Comparison of ENCODE assay signal across 23 cellular contexts in genomic region chr18:75089748-75090327, GRCh38.
DNase-seq lines count a peak whose midpoint lies in the region; ATAC-seq, FAIRE-seq and TF ChIP-seq lines count a peak whose summit lies in the region.
"Had no signal": no experiment of that assay in that cellular context is flagged by ENCODE, and none has a peak within 500 bp of the region (broad histone marks: within the 10 kb centered on the region; RNA-seq: fewer than 3 reads in every experiment).

No MANE protein-coding gene starts in this region.

- H3K27ac Mint-ChIP-seq in GM23338 (no peak overlapping the region), endodermal cell (no peak overlapping the region), osteocyte (ENCODE audit: unreplicated experiment) (no peak overlapping the region)
- no peak overlapping the region for H3K27ac Mint-ChIP-seq in activated CD8-positive, alpha-beta T cell treated with anti-CD3 and anti-CD28 coated beads, Interleukin-2, amount 10 ng/mL, durations not matched to agents 7 days and 5 days
- H3K27ac Mint-ChIP-seq: activated T-cell treated with anti-CD3 and anti-CD28 coated beads, Interleukin-2, amount 50 U/mL, for 24 hours; CD8-positive, alpha-beta memory T cell had no signal

- H3K4me1 ChIP-seq in GM23338 (ENCODE audit: insufficient read depth) (no peaks in the 10 kb centered on the region), IMR-90 (ENCODE audit: control insufficient read depth, insufficient read depth, low read length) (no peaks in the 10 kb centered on the region), endodermal cell (ENCODE audit: control insufficient read depth, insufficient read depth, low read length) (no peaks in the 10 kb centered on the region)
- H3K4me1 ChIP-seq: stomach, thyroid gland had no signal

- peaks cover 12% of the 10 kb centered on the region for H3K9me3 Mint-ChIP-seq in GM23338
- no peaks in the 10 kb centered on the region for H3K9me3 Mint-ChIP-seq in endodermal cell
- H3K9me3 Mint-ChIP-seq in osteocyte (ENCODE audit: unreplicated experiment), result no peaks in the 10 kb centered on the region
- H3K9me3 Mint-ChIP-seq in activated T-cell treated with anti-CD3 and anti-CD28 coated beads, Interleukin-2, amount 50 U/mL, for 4 hours, result no peaks in the 10 kb centered on the region
- H3K9me3 Mint-ChIP-seq in activated CD8-positive, alpha-beta T cell treated with anti-CD3 and anti-CD28 coated beads, Interleukin-2, amount 10 ng/mL, durations not matched to agents 7 days and 5 days (ENCODE audit: insufficient read depth), result no peaks in the 10 kb centered on the region
- H3K9me3 Mint-ChIP-seq: activated T-cell treated with anti-CD3 and anti-CD28 coated beads, Interleukin-2, amount 50 U/mL, for 24 hours; CD8-positive, alpha-beta memory T cell had no signal

- H3K27me3 Mint-ChIP-seq in GM23338 (ENCODE audit: insufficient read depth, low read depth, poor library complexity) (peaks cover 6% of the 10 kb centered on the region), endodermal cell (ENCODE audit: insufficient read depth) (no peaks in the 10 kb centered on the region), osteocyte (ENCODE audit: unreplicated experiment) (peaks cover 27% of the 10 kb centered on the region)
- H3K27me3 Mint-ChIP-seq in activated T-cell treated with anti-CD3 and anti-CD28 coated beads, Interleukin-2, amount 50 U/mL, for 4 hours (ENCODE audit: low read depth), result no peaks in the 10 kb centered on the region
- H3K27me3 Mint-ChIP-seq in activated CD8-positive, alpha-beta T cell treated with anti-CD3 and anti-CD28 coated beads, Interleukin-2, amount 10 ng/mL, durations not matched to agents 7 days and 5 days (ENCODE audit: low read depth), result no peaks in the 10 kb centered on the region
- H3K27me3 Mint-ChIP-seq: activated T-cell treated with anti-CD3 and anti-CD28 coated beads, Interleukin-2, amount 50 U/mL, for 24 hours; CD8-positive, alpha-beta memory T cell had no signal

- no peak overlapping the region for H4K8ac ChIP-seq in IMR-90 (ENCODE audit: low read depth in 2 of 2, low read length in 2 of 2)

- TF ChIP-seq RAD21 in IMR-90 (IDR thresholded peaks at IDR 0.05; ENCODE audit: low read length), result no peak

- ATAC-seq in GM23338, result peak; percentile 68
- no peak for ATAC-seq in IMR-90 (ENCODE audit: low read depth)
- ATAC-seq in activated T-cell treated with anti-CD3 and anti-CD28 coated beads, Interleukin-2, amount 50 U/mL, for 4 hours, result no peak
- ATAC-seq in activated CD8-positive, alpha-beta T cell treated with anti-CD3 and anti-CD28 coated beads, Interleukin-2, amount 10 ng/mL, durations not matched to agents 7 days and 5 days, result no peak
- ATAC-seq: esophagus mucosa had no signal

- DNase-seq in GM23338 (ENCODE audit: low spot score) (peak; percentile 25), IMR-90 (no peak), endodermal cell (peak; percentile 53), osteocyte (ENCODE audit: extremely low spot score, unreplicated experiment) (peak; percentile 81), D721Med (ENCODE audit: insufficient read length, low spot score) (no peak)
- DNase-seq in activated T-cell treated with anti-CD3 and anti-CD28 coated beads, Interleukin-2, amount 50 U/mL, for 4 hours, result no peak
- no peak for DNase-seq in activated CD8-positive, alpha-beta T cell treated with anti-CD3 and anti-CD28 coated beads, Interleukin-2, amount 10 ng/mL, durations not matched to agents 7 days and 5 days
- DNase-seq: activated naive CD4-positive, alpha-beta T cell treated with Interleukin-2 at 50 U/mL for 16 hours; activated T-cell treated with anti-CD3 and anti-CD28 coated beads, Interleukin-2, amount 50 U/mL, for 24 hours; caudate nucleus; CD8-positive, alpha-beta memory T cell; cortex of kidney; DMS79 treated with DMSO at 0.1 percent for 48 hours; GF-D8; NCI-H1092; NCI-H187; NCI-H446 treated with DMSO at 0.1 percent for 48 hours; NCI-H82; right cardiac atrium; stimulated activated CD4-positive, alpha-beta T cell treated with anti-CD3 and anti-CD28 coated beads, Interleukin-1b, Interleukin-23, amount 100 ng/mL, for 48 hours; stomach; thyroid gland had no signal

- H2AK9ac ChIP-seq in IMR-90 (replicated peaks; ENCODE audit: low read depth, low read length, poor library complexity), result no peak overlapping the region

- H3K56ac ChIP-seq in IMR-90 (ENCODE audit: extremely low read depth, insufficient read depth, low read length), result no peak overlapping the region

- H3K9ac ChIP-seq in IMR-90 (ENCODE audit: low read depth, low read length) (no peak overlapping the region), endodermal cell (ENCODE audit: extremely low read depth, low read length, poor library complexity, severe bottlenecking) (no peak overlapping the region)

- no peaks in the 10 kb centered on the region for H3K79me2 ChIP-seq in GM23338 (replicated peaks; ENCODE audit: insufficient read depth)

- no peak overlapping the region for H3K14ac ChIP-seq in IMR-90 (replicated peaks; ENCODE audit: low read depth, low read length)

- intact Hi-C loops in IMR-90 (cut with micrococcal nuclease), result no loop called here

- H3K4me3 Mint-ChIP-seq in GM23338, result no peak overlapping the region
- no peak overlapping the region for H3K4me3 Mint-ChIP-seq in endodermal cell
- H3K4me3 Mint-ChIP-seq in osteocyte (ENCODE audit: unreplicated experiment), result no peak overlapping the region
- H3K4me3 Mint-ChIP-seq in activated T-cell treated with anti-CD3 and anti-CD28 coated beads, Interleukin-2, amount 50 U/mL, for 4 hours, result no peak overlapping the region
- no peak overlapping the region for H3K4me3 Mint-ChIP-seq in activated CD8-positive, alpha-beta T cell treated with anti-CD3 and anti-CD28 coated beads, Interleukin-2, amount 10 ng/mL, durations not matched to agents 7 days and 5 days
- H3K4me3 Mint-ChIP-seq: activated T-cell treated with anti-CD3 and anti-CD28 coated beads, Interleukin-2, amount 50 U/mL, for 24 hours had no signal

- no peak for TF ChIP-seq CTCF in GM23338 (conservative IDR thresholded peaks at IDR 0.05; ENCODE audit: low read depth in 2 of 2)
- no peak for TF ChIP-seq CTCF in IMR-90 (conservative IDR thresholded peaks at IDR 0.05; ENCODE audit: low read depth, low read length)
- no peak for TF ChIP-seq CTCF in endodermal cell (conservative IDR thresholded peaks at IDR 0.05)
- no peak for TF ChIP-seq CTCF in osteocyte (IDR thresholded peaks at IDR 0.05)
- no peak for TF ChIP-seq CTCF in D721Med (IDR thresholded peaks at IDR 0.05; ENCODE audit: insufficient read depth, missing control alignments)

- peaks cover 2% of the 10 kb centered on the region; the same call in 1 of the 2 replicates for H3K9me3 ChIP-seq in IMR-90 (ENCODE audit: control insufficient read depth, insufficient read depth, low read length)
- peaks cover 7% of the 10 kb centered on the region for H3K9me3 ChIP-seq in endodermal cell (ENCODE audit: control insufficient read depth, low read length)
- H3K9me3 ChIP-seq: stomach, thyroid gland had no signal

- no peaks in the 10 kb centered on the region for H3K79me1 ChIP-seq in IMR-90 (ENCODE audit: low read depth in 1 of 2, low read length in 2 of 2)

- in situ Hi-C loops in IMR-90 (cut with MboI; ENCODE audit: low sequenced_read_pairs), result no loop called here

- H4K91ac ChIP-seq in IMR-90 (ENCODE audit: insufficient read depth, low read depth, low read length), result no peak overlapping the region

- H3K27ac ChIP-seq in GM23338 (ENCODE audit: low read depth) (no peak overlapping the region), IMR-90 (ENCODE audit: insufficient read depth, low read length) (no peak overlapping the region), endodermal cell (ENCODE audit: low read depth, low read length) (no peak overlapping the region)
- H3K27ac ChIP-seq: stomach, thyroid gland had no signal

- no peaks in the 10 kb centered on the region for H3K9me1 ChIP-seq in IMR-90 (ENCODE audit: insufficient read depth, low read length)

- H3K9me2 ChIP-seq in GM23338 (ENCODE audit: insufficient read depth), result peaks cover 6% of the 10 kb centered on the region; the same call in 1 of the 2 replicates

- CTCF ChIA-PET in IMR-90 (lab: Yijun Ruan, JAX), result no interaction called here
- CTCF ChIA-PET in activated CD8-positive, alpha-beta T cell treated with anti-CD3 and anti-CD28 coated beads, Interleukin-2, amount 10 ng/mL, durations not matched to agents 7 days and 5 days (lab: Charles Lee), result no interaction called here

- H2BK5ac ChIP-seq in IMR-90 (ENCODE audit: low read depth, low read length, poor library complexity, severe bottlenecking), result no peak overlapping the region

- H2AFZ ChIP-seq in GM23338 (peak overlapping the region; percentile 98), IMR-90 (replicated peaks; ENCODE audit: low read length, poor library complexity) (peak overlapping the region; percentile 38)

- no peak overlapping the region for H3K23ac ChIP-seq in IMR-90 (ENCODE audit: low read depth, low read length)

- H3F3A ChIP-seq in GM23338 (replicated peaks; ENCODE audit: low read depth), result peaks cover 9% of the 10 kb centered on the region

- no peak overlapping the region for H2AK5ac ChIP-seq in IMR-90 (ENCODE audit: low read depth, low read length)

- no peak for TF ChIP-seq POLR2A in IMR-90 (IDR thresholded peaks at IDR 0.05; ENCODE audit: low read depth, low read length)

- H3K4me2 ChIP-seq in GM23338, result no peak overlapping the region
- H3K4me2 ChIP-seq in IMR-90 (ENCODE audit: low read depth, low read length), result no peak overlapping the region

- H3K36me3 Mint-ChIP-seq in GM23338 (ENCODE audit: low read depth) (peaks cover 4% of the 10 kb centered on the region; the same call in 2 of the 3 replicates), endodermal cell (ENCODE audit: low read depth) (no peaks in the 10 kb centered on the region), osteocyte (ENCODE audit: unreplicated experiment) (no peaks in the 10 kb centered on the region)
- H3K36me3 Mint-ChIP-seq in activated T-cell treated with anti-CD3 and anti-CD28 coated beads, Interleukin-2, amount 50 U/mL, for 4 hours (ENCODE audit: insufficient read depth), result no peaks in the 10 kb centered on the region
- no peaks in the 10 kb centered on the region for H3K36me3 Mint-ChIP-seq in activated CD8-positive, alpha-beta T cell treated with anti-CD3 and anti-CD28 coated beads, Interleukin-2, amount 10 ng/mL, durations not matched to agents 7 days and 5 days (ENCODE audit: low read depth)
- H3K36me3 Mint-ChIP-seq: CD8-positive, alpha-beta memory T cell had no signal

- no peak overlapping the region for H3K4ac ChIP-seq in IMR-90 (ENCODE audit: low read depth, low read length)

- 83% methylated on average over 3 of the region's 31 CpGs; no CpG with 5 or more reads in 1 of the 2 experiments for WGBS in IMR-90 (ENCODE audit: extremely low coverage in 2 of 2, insufficient read length in 1 of 2), 2 experiments
- 91% methylated on average over 20 to 30 of the region's 31 CpGs for WGBS in endodermal cell (ENCODE audit: insufficient coverage in 1 of 2, insufficient read length in 1 of 2), 2 experiments

- H3K36me3 ChIP-seq in GM23338 (ENCODE audit: insufficient read depth) (no peaks in the 10 kb centered on the region), IMR-90 (ENCODE audit: control insufficient read depth, insufficient read depth, low read length) (no peaks in the 10 kb centered on the region), endodermal cell (ENCODE audit: control insufficient read depth, insufficient read depth, low read length) (no peaks in the 10 kb centered on the region)
- H3K36me3 ChIP-seq: stomach, thyroid gland had no signal

- H3K27me3 ChIP-seq in GM23338 (ENCODE audit: insufficient read depth) (no peaks in the 10 kb centered on the region), IMR-90 (ENCODE audit: control insufficient read depth, insufficient read depth, low read length) (no peaks in the 10 kb centered on the region; the same call in 1 of the 2 replicates), endodermal cell (ENCODE audit: control insufficient read depth, insufficient read depth, low read length, poor library complexity, severe bottlenecking) (no peaks in the 10 kb centered on the region)
- H3K27me3 ChIP-seq: stomach, thyroid gland had no signal

- BruUV-seq in IMR-90 (replicated peaks; lab: Mats Ljungman, UMichigan), result no TSS peak

- dilution Hi-C loops in IMR-90 (cut with HindIII; ENCODE audit: low sequenced_read_pairs, unreplicated experiment), result no loop called here

- no peak overlapping the region for H2BK15ac ChIP-seq in IMR-90 (ENCODE audit: low read depth, low read length)

- H2BK20ac ChIP-seq in IMR-90 (ENCODE audit: low read depth, low read length), result no peak overlapping the region

- no peak overlapping the region for H4K5ac ChIP-seq in IMR-90 (ENCODE audit: low read depth, low read length)

- POLR2A ChIA-PET in IMR-90 (lab: Charles Lee; ENCODE audit: unreplicated experiment), result no interaction called here
- POLR2A ChIA-PET in activated CD8-positive, alpha-beta T cell treated with anti-CD3 and anti-CD28 coated beads, Interleukin-2, amount 10 ng/mL, durations not matched to agents 7 days and 5 days (lab: Charles Lee), result no interaction called here

- no peak for FAIRE-seq in D721Med (lab: Jason Lieb, UNC)

- H2BK120ac ChIP-seq in IMR-90 (ENCODE audit: low read depth, low read length), result no peak overlapping the region

- H3K4me3 ChIP-seq in GM23338, result no peak overlapping the region
- H3K4me3 ChIP-seq in IMR-90 (ENCODE audit: insufficient read depth, low read depth, low read length), result no peak overlapping the region
- no peak overlapping the region for H3K4me3 ChIP-seq in endodermal cell (ENCODE audit: low read length)
- H3K4me3 ChIP-seq: stomach, thyroid gland had no signal

- no peaks in the 10 kb centered on the region for H4K20me1 ChIP-seq in GM23338 (replicated peaks; ENCODE audit: insufficient read depth)
- no peaks in the 10 kb centered on the region for H4K20me1 ChIP-seq in IMR-90 (ENCODE audit: insufficient read depth, low read length)

- peaks cover 8% of the 10 kb centered on the region for H3K4me1 Mint-ChIP-seq in GM23338
- H3K4me1 Mint-ChIP-seq in endodermal cell, result no peaks in the 10 kb centered on the region
- no peaks in the 10 kb centered on the region for H3K4me1 Mint-ChIP-seq in osteocyte (ENCODE audit: unreplicated experiment)
- H3K4me1 Mint-ChIP-seq in activated T-cell treated with anti-CD3 and anti-CD28 coated beads, Interleukin-2, amount 50 U/mL, for 4 hours (ENCODE audit: low read depth), result no peaks in the 10 kb centered on the region
- no peaks in the 10 kb centered on the region for H3K4me1 Mint-ChIP-seq in activated CD8-positive, alpha-beta T cell treated with anti-CD3 and anti-CD28 coated beads, Interleukin-2, amount 10 ng/mL, durations not matched to agents 7 days and 5 days (ENCODE audit: low read depth)
- H3K4me1 Mint-ChIP-seq: CD8-positive, alpha-beta memory T cell had no signal

- no peak overlapping the region for H3K18ac ChIP-seq in IMR-90 (ENCODE audit: low read depth, low read length)

Comparison
In these comparisons a context has a peak if more than half of its experiments do, and no peak if none do; other contexts are left out.
1. DNase-seq: peak in GM23338 (single experiment), endodermal cell (single experiment) and osteocyte (single experiment); none in IMR-90 (single experiment), D721Med (single experiment), activated T-cell treated with anti-CD3 and anti-CD28 coated beads, Interleukin-2, amount 50 U/mL, for 4 hours (single experiment) and activated CD8-positive, alpha-beta T cell treated with anti-CD3 and anti-CD28 coated beads, Interleukin-2, amount 10 ng/mL, durations not matched to agents 7 days and 5 days (single experiment).